15 cellular contexts compared by ENCODE assay signal in genomic region chr2:54546518-54546917, GRCh38.
DNase-seq lines count a peak whose midpoint lies in the region; ATAC-seq, FAIRE-seq and TF ChIP-seq lines count a peak whose summit lies in the region.
"Had no signal": no experiment of that assay in that cellular context is flagged by ENCODE, and none has a peak within 500 bp of the region (broad histone marks: within the 10 kb centered on the region; RNA-seq: fewer than 3 reads in every experiment).

No MANE protein-coding gene starts in this region.

- FAIRE-seq in GM12878 (lab: Jason Lieb, UNC) = no peak
- FAIRE-seq: G401.6 had no signal

- no TSS peak for BruUV-seq in Caco-2 (replicated peaks; lab: Mats Ljungman, UMichigan)
- no TSS peak for BruUV-seq in GM12878 (replicated peaks; lab: Mats Ljungman, UMichigan)

- no peak overlapping the region for H3K4ac ChIP-seq in trophoblast cell (ENCODE audit: low read depth, low read length)

- H3K27me3 Mint-ChIP-seq in Caco-2 (ENCODE audit: insufficient read depth, unreplicated experiment) = no peaks in the 10 kb centered on the region
- no peaks in the 10 kb centered on the region for H3K27me3 Mint-ChIP-seq in stimulated activated naive B cell treated with anti-CD40 and anti-IgM and Interleukin-4, amounts not matched to agents 10 μg/mL and 1 μg/mL and 100 μg/mL, for 72 hours

- TF ChIP-seq POLR2A in GM12878 (IDR thresholded peaks at IDR 0.05; ENCODE audit: low read depth, low read length) = no peak

- TF ChIP-seq RAD21 in GM12878 (IDR thresholded peaks at IDR 0.05; ENCODE audit: insufficient read depth, low read depth, low read length) = no peak

- no peaks in the 10 kb centered on the region; the same call in 1 of the 2 replicates for H3K36me3 ChIP-seq in Caco-2 (ENCODE audit: control insufficient read depth, insufficient read depth, low read length)
- no peaks in the 10 kb centered on the region for H3K36me3 ChIP-seq in GM12878 (ENCODE audit: control insufficient read depth in 2 of 2, insufficient read depth in 2 of 2, low read length in 1 of 2)
- peaks cover 3% of the 10 kb centered on the region for H3K36me3 ChIP-seq in lower lobe of right lung
- no peaks in the 10 kb centered on the region for H3K36me3 ChIP-seq in trophoblast cell (ENCODE audit: control insufficient read depth in 1 of 2, insufficient read depth in 2 of 2, low read length in 2 of 2)
- H3K36me3 ChIP-seq in SJCRH30 = peaks cover 10% of the 10 kb centered on the region; the same call in 1 of the 2 replicates
- H3K36me3 ChIP-seq: left lung, right atrium auricular region had no signal

- CTCF ChIA-PET in Caco-2 (lab: Charles Lee) = no interaction called here
- CTCF ChIA-PET in GM12878 (lab: Yijun Ruan, JAX) = interaction anchor here (1.0 to 2.5 kb wide), 4 partner anchors 9 to 23 kb away, joined by 3 to 12 read pairs (median 8); no protein-coding TSS in a partner anchor

- no peak for TF ChIP-seq CTCF in Caco-2 (IDR thresholded peaks at IDR 0.05; ENCODE audit: insufficient read depth in 1 of 2, low read depth in 1 of 2, low read length in 1 of 2, severe bottlenecking in 1 of 2, unreplicated experiment in 1 of 2)
- no peak for TF ChIP-seq CTCF in GM12878 (IDR thresholded peaks at IDR 0.05 in 2 of 3, conservative IDR thresholded peaks at IDR 0.05 in 1 of 3; ENCODE audit: control insufficient read depth in 2 of 3, extremely low read depth in 1 of 3, insufficient read depth in 1 of 3, low read depth in 3 of 3, low read length in 3 of 3)
- TF ChIP-seq CTCF in lower lobe of right lung (IDR thresholded peaks at IDR 0.05) = no peak

- no peak overlapping the region for H2BK12ac ChIP-seq in trophoblast cell (ENCODE audit: low read length)

- H3K9me3 Mint-ChIP-seq in Caco-2 (ENCODE audit: unreplicated experiment) = no peaks in the 10 kb centered on the region
- H3K9me3 Mint-ChIP-seq in stimulated activated naive B cell treated with anti-CD40 and anti-IgM and Interleukin-4, amounts not matched to agents 10 μg/mL and 1 μg/mL and 100 μg/mL, for 72 hours = no peaks in the 10 kb centered on the region
- H3K9me3 Mint-ChIP-seq: natural killer cell treated with Interleukin-12 subunit alpha and Interleukin-12 subunit beta and Interleukin-15 and Interleukin-18, amount 100 ng/mL, for 72 hours had no signal

- H2BK120ac ChIP-seq in trophoblast cell (ENCODE audit: insufficient read depth, low read length, poor library complexity) = no peak overlapping the region

- peaks cover 59% of the 10 kb centered on the region for H3K4me1 ChIP-seq in Caco-2
- peaks cover 10% of the 10 kb centered on the region for H3K4me1 ChIP-seq in GM12878 (ENCODE audit: control insufficient read depth, insufficient read depth, low read length)
- H3K4me1 ChIP-seq in lower lobe of right lung = peaks cover 64% of the 10 kb centered on the region
- H3K4me1 ChIP-seq in trophoblast cell (ENCODE audit: control insufficient read depth in 1 of 2, insufficient read depth in 2 of 2, low read length in 2 of 2) = peaks cover 10 to 15% of the 10 kb centered on the region in 2 experiments
- no peaks in the 10 kb centered on the region for H3K4me1 ChIP-seq in SJCRH30

- peaks cover 25% of the 10 kb centered on the region for H3K4me1 Mint-ChIP-seq in Caco-2 (ENCODE audit: low read depth, unreplicated experiment)
- peaks cover 14 to 26% of the 10 kb centered on the region in 2 donors for H3K4me1 Mint-ChIP-seq in stimulated activated naive B cell treated with anti-CD40 and anti-IgM and Interleukin-4, amounts not matched to agents 10 μg/mL and 1 μg/mL and 100 μg/mL, for 72 hours

- H3K36me3 Mint-ChIP-seq in Caco-2 (ENCODE audit: insufficient read depth, unreplicated experiment) = peaks cover 11% of the 10 kb centered on the region
- no peaks in the 10 kb centered on the region for H3K36me3 Mint-ChIP-seq in stimulated activated naive B cell treated with anti-CD40 and anti-IgM and Interleukin-4, amounts not matched to agents 10 μg/mL and 1 μg/mL and 100 μg/mL, for 72 hours
- H3K36me3 Mint-ChIP-seq: natural killer cell treated with Interleukin-12 subunit alpha and Interleukin-12 subunit beta and Interleukin-15 and Interleukin-18, amount 100 ng/mL, for 72 hours had no signal

- H4K8ac ChIP-seq in trophoblast cell (ENCODE audit: low read depth, low read length) = no peak overlapping the region

- H3K27ac Mint-ChIP-seq in Caco-2 (ENCODE audit: unreplicated experiment) = peak overlapping the region; percentile 75
- H3K27ac Mint-ChIP-seq in stimulated activated naive B cell treated with anti-CD40 and anti-IgM and Interleukin-4, amounts not matched to agents 10 μg/mL and 1 μg/mL and 100 μg/mL, for 72 hours = no peak overlapping the region
- H3K27ac Mint-ChIP-seq: natural killer cell treated with Interleukin-12 subunit alpha and Interleukin-12 subunit beta and Interleukin-15 and Interleukin-18, amount 100 ng/mL, for 72 hours had no signal

- no peaks in the 10 kb centered on the region for H3K27me3 ChIP-seq in Caco-2 (replicated peaks; ENCODE audit: control insufficient read depth, insufficient read depth, low read length)
- H3K27me3 ChIP-seq in GM12878 (replicated peaks in 1 of 2; ENCODE audit: control insufficient read depth in 2 of 2, insufficient read depth in 2 of 2, low read length in 1 of 2) = no peaks in the 10 kb centered on the region
- no peaks in the 10 kb centered on the region for H3K27me3 ChIP-seq in lower lobe of right lung (ENCODE audit: low read depth)
- H3K27me3 ChIP-seq in trophoblast cell (ENCODE audit: insufficient read depth, low read length) = no peaks in the 10 kb centered on the region
- H3K27me3 ChIP-seq in SJCRH30 = no peaks in the 10 kb centered on the region
- H3K27me3 ChIP-seq: left lung, right atrium auricular region, testis had no signal

- no peak overlapping the region for H3K14ac ChIP-seq in trophoblast cell (ENCODE audit: low read length)

- no peak for TF ChIP-seq EP300 in GM12878 (IDR thresholded peaks at IDR 0.05; ENCODE audit: borderline replicate concordance in 1 of 2, control insufficient read depth in 1 of 2, low read depth in 2 of 2, low read length in 2 of 2)

- H2AK5ac ChIP-seq in trophoblast cell (ENCODE audit: low read length) = no peak overlapping the region

- no peak overlapping the region for H3K4me3 Mint-ChIP-seq in Caco-2 (ENCODE audit: unreplicated experiment)
- no peak overlapping the region for H3K4me3 Mint-ChIP-seq in stimulated activated naive B cell treated with anti-CD40 and anti-IgM and Interleukin-4, amounts not matched to agents 10 μg/mL and 1 μg/mL and 100 μg/mL, for 72 hours
- H3K4me3 Mint-ChIP-seq: natural killer cell treated with Interleukin-12 subunit alpha and Interleukin-12 subunit beta and Interleukin-15 and Interleukin-18, amount 100 ng/mL, for 72 hours had no signal

- H2AFZ ChIP-seq in GM12878 (ENCODE audit: control insufficient read depth, low read depth, low read length) = no peak overlapping the region
- no peak overlapping the region for H2AFZ ChIP-seq in trophoblast cell (ENCODE audit: insufficient read depth, low read length, poor library complexity)

- H3K4me2 ChIP-seq in GM12878 (ENCODE audit: control insufficient read depth, insufficient read depth) (no peak overlapping the region), trophoblast cell (ENCODE audit: low read length) (no peak overlapping the region)

- RAD21 ChIA-PET in GM12878 (lab: Charles Lee; ENCODE audit: unreplicated experiment) = interaction anchor here (1.1 to 1.6 kb wide), 5 partner anchors 11 to 88 kb away, joined by 3 to 13 read pairs (median 5); no protein-coding TSS in a partner anchor

- H3K27ac ChIP-seq in GM12878 (ENCODE audit: control insufficient read depth, insufficient read depth) (no peak overlapping the region), lower lobe of right lung (peak overlapping the region; percentile 4), trophoblast cell (ENCODE audit: low read depth, low read length) (no peak overlapping the region), SJCRH30 (no peak overlapping the region)
- H3K27ac ChIP-seq: right atrium auricular region, testis had no signal

- no peak for DNase-seq in Caco-2
- DNase-seq in GM12878 (ENCODE audit: low read depth, low spot score) = no peak
- no peak for DNase-seq in lower lobe of right lung
- no peak for DNase-seq in islet precursor cell
- DNase-seq in stimulated activated naive B cell treated with anti-CD40 and anti-IgM and Interleukin-4, amounts not matched to agents 10 μg/mL and 1 μg/mL and 100 μg/mL, for 72 hours = no peak
- DNase-seq in trophoblast cell = no peak
- DNase-seq in SJCRH30 = no peak
- DNase-seq: hypothalamus; left lung; stimulated activated CD4-positive, alpha-beta T cell treated with anti-CD3 and anti-CD28 coated beads, Interleukin-1b, Interleukin-23, amount 100 ng/mL, for 48 hours; testis had no signal

- H4K12ac ChIP-seq in trophoblast cell (ENCODE audit: low read depth, low read length) = no peak overlapping the region

- ATAC-seq in HG03135 (IDR thresholded peaks at IDR 0.05; ENCODE audit: unreplicated experiment) = peak; percentile 10
- ATAC-seq in GM12878 = peak; percentile 5; the same call in 2 of the 3 replicates
- ATAC-seq in lower lobe of right lung = no peak
- no peak for ATAC-seq in stimulated activated naive B cell treated with anti-CD40 and anti-IgM and Interleukin-4, amounts not matched to agents 10 μg/mL and 1 μg/mL and 100 μg/mL, for 72 hours (replicated peaks)
- ATAC-seq: natural killer cell treated with Interleukin-12 subunit alpha and Interleukin-12 subunit beta and Interleukin-15 and Interleukin-18, amount 100 ng/mL, for 72 hours had no signal

- no peak overlapping the region for H2BK5ac ChIP-seq in trophoblast cell (ENCODE audit: low read depth, low read length, poor library complexity)

- H3K9ac ChIP-seq in GM12878 (ENCODE audit: control insufficient read depth, insufficient read depth, low read length) = no peak overlapping the region
- no peak overlapping the region for H3K9ac ChIP-seq in trophoblast cell (ENCODE audit: low read length)

- intact Hi-C loops in Caco-2 (cut with micrococcal nuclease; ENCODE audit: unreplicated experiment) = no loop called here
- intact Hi-C loops in GM12878 (cut with micrococcal nuclease; ENCODE audit: unreplicated experiment) = no loop called here
- intact Hi-C loops in lower lobe of right lung (cut with DNase I) = no loop called here

- H3K4me3 ChIP-seq in Caco-2 (ENCODE audit: low read depth, low read length) = no peak overlapping the region
- H3K4me3 ChIP-seq in GM12878 = no peak overlapping the region
- H3K4me3 ChIP-seq in lower lobe of right lung = no peak overlapping the region
- no peak overlapping the region for H3K4me3 ChIP-seq in trophoblast cell (ENCODE audit: low read depth, low read length)
- no peak overlapping the region for H3K4me3 ChIP-seq in SJCRH30
- H3K4me3 ChIP-seq: left lung, right atrium auricular region, testis had no signal

- H3K79me2 ChIP-seq in GM12878 (ENCODE audit: control insufficient read depth, insufficient read depth, low read length) = no peaks in the 10 kb centered on the region
- no peaks in the 10 kb centered on the region for H3K79me2 ChIP-seq in trophoblast cell (ENCODE audit: control insufficient read depth, insufficient read depth, low read length, poor library complexity)

- no peaks in the 10 kb centered on the region for H3K79me1 ChIP-seq in trophoblast cell (ENCODE audit: low read length)

- no peak overlapping the region for H3K23ac ChIP-seq in trophoblast cell (ENCODE audit: low read length)

- POLR2A ChIA-PET in Caco-2 (lab: Charles Lee) = no interaction called here
- POLR2A ChIA-PET in GM12878 (lab: Charles Lee) = interaction anchor here (0.6 to 5.8 kb wide), 7 partner anchors 14 to 679 kb away, joined by 3 to 51 read pairs (median 4); no protein-coding TSS in a partner anchor

- in situ Hi-C loops in GM12878 (cut with MboI) = no loop called here

- H4K20me1 ChIP-seq in GM12878 (ENCODE audit: control insufficient read depth, insufficient read depth) = no peaks in the 10 kb centered on the region

- no peaks in the 10 kb centered on the region for H3K9me3 ChIP-seq in Caco-2
- H3K9me3 ChIP-seq in GM12878 (replicated peaks; ENCODE audit: control insufficient read depth, insufficient read depth, low read length) = no peaks in the 10 kb centered on the region
- H3K9me3 ChIP-seq in lower lobe of right lung = no peaks in the 10 kb centered on the region
- H3K9me3 ChIP-seq in trophoblast cell (ENCODE audit: insufficient read depth, low read depth, low read length) = no peaks in the 10 kb centered on the region
- no peaks in the 10 kb centered on the region; the same call in none of the 2 replicates for H3K9me3 ChIP-seq in SJCRH30 (replicated peaks)
- H3K9me3 ChIP-seq: left lung, right atrium auricular region, testis had no signal

- 72% methylated on average over 4 of the region's 4 CpGs for WGBS in GM12878 (ENCODE audit: insufficient coverage, insufficient replicate concordance, low lambda C conversion rate, missing lambda C conversion rate)
- no CpG with 5 or more reads among the region's 4 CpGs for WGBS in trophoblast cell (ENCODE audit: extremely low coverage, insufficient coverage, insufficient read length)

- no peak overlapping the region for H3K18ac ChIP-seq in trophoblast cell (ENCODE audit: low read length)

- SMC1A ChIA-PET in GM12878 (lab: Charles Lee; ENCODE audit: uncharacterized antibody, unreplicated experiment) = interaction anchor here (1.3 to 4.2 kb wide), 4 partner anchors 10 to 22 kb away, joined by 3 to 32 read pairs (median 18); no protein-coding TSS in a partner anchor

- H4K91ac ChIP-seq in trophoblast cell (ENCODE audit: low read depth, low read length) = no peak overlapping the region

Comparison
In these comparisons a context has a peak if more than half of its experiments do, and no peak if none do; other contexts are left out.
1. ATAC-seq: peak in HG03135 (single experiment) and GM12878 (single experiment); none in lower lobe of right lung (0 of 2) and stimulated activated naive B cell treated with anti-CD40 and anti-IgM and Interleukin-4, amounts not matched to agents 10 μg/mL and 1 μg/mL and 100 μg/mL, for 72 hours (0 of 2).